In the genomic region with DNA sequence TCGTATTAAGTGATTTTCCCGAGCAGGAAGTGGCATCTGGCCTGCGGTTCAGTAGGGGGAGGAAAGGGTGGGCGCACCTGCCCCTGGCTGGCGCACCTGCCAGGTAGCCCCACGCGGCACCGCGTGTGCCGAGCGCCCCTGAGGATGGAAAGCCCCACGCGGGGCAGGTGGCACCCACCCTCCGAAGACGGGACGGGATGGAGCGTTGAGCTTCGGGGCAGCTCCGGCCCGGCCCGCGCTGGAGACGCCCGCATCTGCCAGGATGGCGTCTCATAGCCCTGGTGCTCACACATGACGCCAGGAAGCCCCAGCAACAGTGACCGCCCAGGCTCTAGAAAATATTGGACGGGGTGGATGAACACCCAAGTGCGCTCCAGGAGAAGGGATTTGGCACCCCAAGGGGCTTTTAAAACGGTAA, we compare ENCODE assay signal across 8 cellular contexts. TPM values are rescaled to one million over a fixed set of nuclear protein-coding genes. Genes with fewer than 3 reads are reported as not detected.
DNase-seq lines count a peak whose midpoint lies in the region; ATAC-seq and TF ChIP-seq lines count a peak whose summit lies in the region.

No MANE protein-coding gene starts in this region.

- peaks cover 13% of the 10 kb centered on the region for H3K36me3 Mint-ChIP-seq in activated T-cell treated with anti-CD3 and anti-CD28 coated beads, Interleukin-2, amount 50 U/mL, for 24 hours (ENCODE audit: low read depth)

- TF ChIP-seq CTCF in left ventricle myocardium inferior (IDR thresholded peaks at IDR 0.05; ENCODE audit: borderline replicate concordance) (no peak), spleen (IDR thresholded peaks at IDR 0.05 in 8 of 11, conservative IDR thresholded peaks at IDR 0.05 in 3 of 11) (no peak)

- no peak for ATAC-seq in GM19452 (IDR thresholded peaks at IDR 0.05; ENCODE audit: unreplicated experiment)

- peaks cover 25% of the 10 kb centered on the region for H3K27me3 Mint-ChIP-seq in activated T-cell treated with anti-CD3 and anti-CD28 coated beads, Interleukin-2, amount 50 U/mL, for 24 hours

- H3K4me1 ChIP-seq in left ventricle myocardium inferior = peaks cover 37% of the 10 kb centered on the region
- H3K4me1 ChIP-seq in spleen = peaks cover 15 to 60% (median 49%) of the 10 kb centered on the region in 6 donors

- H3K4me3 ChIP-seq in left ventricle myocardium inferior = peak overlapping the region; percentile 80
- H3K4me3 ChIP-seq in spleen = peak overlapping the region in 7 of 8 donors; percentile 51 to 74 (median 61)

- WGBS in spleen, 5 donors = 0 to 4% (median 1%) methylated on average over 18 to 30 of the region's 30 CpGs

- H3K36me3 ChIP-seq in left ventricle myocardium inferior = no peaks in the 10 kb centered on the region
- H3K36me3 ChIP-seq in spleen = no peaks in the 10 kb centered on the region

- H3K27ac ChIP-seq in left ventricle myocardium inferior (replicated peaks) = peak overlapping the region; percentile 98
- H3K27ac ChIP-seq in spleen = peak overlapping the region in 7 of 8 donors; percentile 73 to 96 (median 80)

- intact Hi-C loops in left ventricle myocardium inferior (cut with micrococcal nuclease) = no loop called here
- intact Hi-C loops in spleen (cut with DNase I; ENCODE audit: low total_unique reads) = no loop called here

- peak; percentile 11 for DNase-seq in activated CD4-positive, alpha-beta T cell treated with anti-CD3 and anti-CD28 coated beads for 1 hour
- no peak for DNase-seq in activated CD4-positive, alpha-beta T cell treated with anti-CD3 and anti-CD28 coated beads for 48 hours
- DNase-seq in activated T-cell treated with anti-CD3 and anti-CD28 coated beads, Interleukin-2, amount 50 U/mL, for 24 hours = no peak
- DNase-seq in left ventricle myocardium inferior (no peak), spleen (peak; percentile 84)
- DNase-seq in effector CD8-positive, alpha-beta T cell (lab: John Stamatoyannopoulos, UW) = no peak
- no peak for DNase-seq in effector CD4-positive, alpha-beta T cell

- TF ChIP-seq POLR2A in spleen (IDR thresholded peaks at IDR 0.05) = no peak

- H3K9me3 ChIP-seq in left ventricle myocardium inferior (replicated peaks) (no peaks in the 10 kb centered on the region), spleen (no peaks in the 10 kb centered on the region)

- peak overlapping the region; percentile 76 for H3K4me3 Mint-ChIP-seq in activated T-cell treated with anti-CD3 and anti-CD28 coated beads, Interleukin-2, amount 50 U/mL, for 24 hours

- H3K4me1 Mint-ChIP-seq in activated T-cell treated with anti-CD3 and anti-CD28 coated beads, Interleukin-2, amount 50 U/mL, for 24 hours (ENCODE audit: low read depth) = peaks cover 30% of the 10 kb centered on the region

- H3K27me3 ChIP-seq in left ventricle myocardium inferior (ENCODE audit: low read depth) = peaks cover 30% of the 10 kb centered on the region
- peaks cover 0 to 81% (median 25%) of the 10 kb centered on the region in 7 donors for H3K27me3 ChIP-seq in spleen (replicated peaks in 1 of 7)

- peak overlapping the region; percentile 78 for H3K27ac Mint-ChIP-seq in activated T-cell treated with anti-CD3 and anti-CD28 coated beads, Interleukin-2, amount 50 U/mL, for 24 hours

- H3K9me3 Mint-ChIP-seq in activated T-cell treated with anti-CD3 and anti-CD28 coated beads, Interleukin-2, amount 50 U/mL, for 24 hours = no peaks in the 10 kb centered on the region

RNA-seq across cellular contexts. Expression of gene NFATC1, which starts 2.5 kb away (rescaled TPM):
- total RNA-seq in left ventricle myocardium inferior (18.3 TPM), spleen (10 to 100 TPM; 38.6 to 64.9 (median 56.1) TPM)
- 10 to 100 TPM; 20.7 to 36.4 (median 30.0) TPM for polyA plus RNA-seq in spleen

Comparison
In these comparisons a context has a peak if more than half of its experiments do, and no peak if none do; other contexts are left out.
1. DNase-seq: peak in activated CD4-positive, alpha-beta T cell treated with anti-CD3 and anti-CD28 coated beads for 1 hour (single experiment) and spleen (single experiment); none in activated CD4-positive, alpha-beta T cell treated with anti-CD3 and anti-CD28 coated beads for 48 hours (single experiment), activated T-cell treated with anti-CD3 and anti-CD28 coated beads, Interleukin-2, amount 50 U/mL, for 24 hours (single experiment), left ventricle myocardium inferior (single experiment), effector CD8-positive, alpha-beta T cell (single experiment) and effector CD4-positive, alpha-beta T cell (single experiment).